ENCODE assay signal across 27 cellular contexts in the genomic region with DNA sequence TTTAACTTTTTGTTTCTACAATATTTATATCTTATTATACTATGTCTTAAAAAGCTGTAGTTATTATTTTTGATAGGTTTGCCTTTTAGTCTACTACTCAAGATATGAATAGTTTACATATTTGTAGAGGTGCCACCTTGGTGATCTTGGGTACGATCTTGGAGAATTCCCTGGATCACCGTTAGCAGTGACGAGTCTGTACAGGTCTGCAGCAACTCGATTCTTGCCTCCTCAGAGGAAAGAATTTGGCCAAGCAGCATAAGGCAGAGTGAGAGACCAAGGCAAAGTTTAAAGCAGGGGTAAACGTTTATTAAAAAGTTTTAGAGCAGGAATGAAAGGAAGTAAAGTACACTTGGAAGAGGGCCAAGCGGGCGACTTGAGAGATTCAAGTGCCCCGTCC.
"Had no signal": no experiment of that assay in that cellular context is flagged by ENCODE, and none has a peak within 500 bp of the region (broad histone marks: within the 10 kb centered on the region; RNA-seq: fewer than 3 reads in every experiment).

No MANE protein-coding gene starts in this region.

- H3K27me3 ChIP-seq: ascending aorta, esophagus squamous epithelium had no signal

- ATAC-seq: activated CD4-positive, alpha-beta T cell treated with anti-CD3 and anti-CD28 coated beads for 36 hours; activated CD8-positive, alpha-beta memory T cell treated with anti-CD3 and anti-CD28 coated beads, Interleukin-2, amount 10 ng/mL, durations not matched to agents 7 days and 5 days; activated CD8-positive, alpha-beta T cell treated with anti-CD3 and anti-CD28 coated beads, Interleukin-2, amount 10 ng/mL, durations not matched to agents 7 days and 5 days; activated naive CD4-positive, alpha-beta T cell treated with anti-CD3 and anti-CD28 coated beads, Interleukin-2, amount 50 U/mL, for 72 hours; activated T-cell treated with anti-CD3 and anti-CD28 coated beads, Interleukin-2, amount 50 U/mL, for 72 hours; effector memory CD8-positive, alpha-beta T cell; T-helper 17 cell had no signal

- H3K4me3 ChIP-seq: ascending aorta had no signal

- DNase-seq: activated CD4-positive, alpha-beta memory T cell treated with anti-CD3 and anti-CD28 coated beads for 36 hours; activated CD4-positive, alpha-beta T cell treated with anti-CD3 and anti-CD28 coated beads for 36 hours; activated CD4-positive, alpha-beta T cell treated with anti-CD3 and anti-CD28 coated beads, Interleukin-2, amount 10 ng/mL, durations not matched to agents 24 days and 14 days; activated CD4-positive, CD25-positive, alpha-beta regulatory T cell; activated CD4-positive, CD25-positive, alpha-beta regulatory T cell treated with anti-CD3 and anti-CD28 coated beads, Interleukin-2, amount 50 U/mL, for 72 hours; activated CD8-positive, alpha-beta memory T cell treated with anti-CD3 and anti-CD28 coated beads, Interleukin-2, amount 10 ng/mL, durations not matched to agents 7 days and 5 days; activated CD8-positive, alpha-beta memory T cell treated with anti-CD3 and anti-CD28 coated beads, Interleukin-2, amount 50 U/mL, for 4 hours; activated CD8-positive, alpha-beta T cell treated with anti-CD3 and anti-CD28 coated beads, Interleukin-2, amount 10 ng/mL, durations not matched to agents 7 days and 5 days; activated gamma-delta T cell; activated naive CD4-positive, alpha-beta T cell; activated naive CD4-positive, alpha-beta T cell treated with anti-CD3 and anti-CD28 coated beads, Interleukin-2, amount 10 ng/mL, durations not matched to agents 7 days and 5 days; activated naive CD8-positive, alpha-beta T cell treated with anti-CD3 and anti-CD28 coated beads, Interleukin-2, amount 10 ng/mL, durations not matched to agents 7 days and 5 days; activated T-cell treated with anti-CD3 and anti-CD28 coated beads, Interleukin-2, amount 50 U/mL, for 1 hour; activated T-cell treated with anti-CD3 and anti-CD28 coated beads, Interleukin-2, amount 50 U/mL, for 72 hours; caudate nucleus; cortex of kidney; dermis blood vessel endothelial cell; effector CD4-positive, alpha-beta T cell; effector memory CD8-positive, alpha-beta T cell; esophagus squamous epithelium; head of caudate nucleus; T-helper 1 cell; T-helper 17 cell; T1000 had no signal

- H3K27ac ChIP-seq: ascending aorta, epithelial cell of prostate, esophagus squamous epithelium had no signal

- H3K36me3 ChIP-seq: ascending aorta had no signal

- H3K9me3 ChIP-seq: ascending aorta, esophagus squamous epithelium had no signal
